9 cellular contexts compared by ENCODE assay signal in genomic region chr2:4718777-4719176, GRCh38.
"Had no signal": no experiment of that assay in that cellular context is flagged by ENCODE, and none has a peak within 500 bp of the region (broad histone marks: within the 10 kb centered on the region; RNA-seq: fewer than 3 reads in every experiment).

No MANE protein-coding gene starts in this region.

- H3K27ac ChIP-seq: GM23248 had no signal

- H3K4me1 Mint-ChIP-seq: GM23338 had no signal

- ATAC-seq: GM23338, HCT116 had no signal

- H3K4me3 ChIP-seq: GM23248, GM23338, HAP-1 had no signal

- H3K27ac Mint-ChIP-seq: GM23338, H9, HFFc6 had no signal

- H3K4me3 Mint-ChIP-seq: GM23338, H9, HFFc6 had no signal

- DNase-seq: GM23248, GOT3, H7, H9, HCEC 1CT, HFFc6 had no signal
